In the genomic region with DNA sequence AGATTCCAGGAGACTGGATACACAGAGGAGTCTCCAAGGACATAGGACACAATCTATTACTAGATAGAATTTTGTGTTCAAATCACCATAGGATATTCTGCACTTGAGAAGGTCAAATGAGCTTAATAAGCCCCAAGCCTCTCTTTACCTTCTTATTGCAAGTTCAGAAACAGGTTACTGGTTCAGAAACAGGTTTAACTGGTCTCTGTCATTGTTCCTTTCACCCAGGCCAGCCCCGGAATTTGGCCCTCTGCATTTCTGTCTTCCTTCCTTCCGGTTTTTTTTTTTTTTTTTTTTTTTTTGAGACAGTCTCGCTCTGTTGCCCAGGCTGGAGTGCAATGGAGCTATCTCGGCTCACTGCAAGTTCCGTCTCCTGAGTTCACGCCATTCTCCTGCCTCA, we compare ENCODE assay signal across 25 cellular contexts.
"Had no signal": no experiment of that assay in that cellular context is flagged by ENCODE, and none has a peak within 500 bp of the region (broad histone marks: within the 10 kb centered on the region; RNA-seq: fewer than 3 reads in every experiment).

No MANE protein-coding gene starts in this region.

- H3K36me3 Mint-ChIP-seq: neural progenitor cell had no signal

- DNase-seq: cortex of kidney; effector memory CD8-positive, alpha-beta T cell; foreskin fibroblast; gastrocnemius medialis; head of caudate nucleus; left cardiac atrium; left lung; mesendoderm; midbrain; naive thymus-derived CD4-positive, alpha-beta T cell; stimulated activated CD4-positive, alpha-beta T cell treated with anti-CD3 and anti-CD28 coated beads, Interleukin-12 subunit alpha, Interleukin-12 subunit beta, amount 100 ng/mL, for 4 hours; stimulated activated CD4-positive, alpha-beta T cell treated with anti-CD3 and anti-CD28 coated beads, Interleukin-1b, Interleukin-23, amount 100 ng/mL, for 48 hours; stimulated activated CD4-positive, alpha-beta T cell treated with anti-CD3 and anti-CD28 coated beads, Interleukin-4, amount 100 ng/mL, for 1 hour; stimulated activated CD8-positive, alpha-beta memory T cell treated with anti-CD3 and anti-CD28 coated beads, Interleukin-4, amount 100 ng/mL, for 48 hours; stimulated activated naive CD4-positive, alpha-beta T cell; stimulated activated naive CD8-positive, alpha-beta T cell treated with anti-CD3 and anti-CD28 coated beads, Interleukin-15, amount 100 ng/mL, for 72 hours; transverse colon had no signal

- H3K27me3 ChIP-seq: gastrocnemius medialis, left lung, neural progenitor cell, right atrium auricular region, suprapubic skin, transverse colon had no signal

- H3K27ac ChIP-seq: gastrocnemius medialis, left lung, neural progenitor cell, prostate gland, right atrium auricular region, suprapubic skin, transverse colon had no signal

- H3K4me2 ChIP-seq: neural progenitor cell, smooth muscle cell had no signal

- H3K9me3 Mint-ChIP-seq: effector memory CD8-positive, alpha-beta T cell had no signal

- H3K4me1 Mint-ChIP-seq: naive thymus-derived CD4-positive, alpha-beta T cell; neural progenitor cell; stimulated activated naive CD8-positive, alpha-beta T cell treated with anti-CD3 and anti-CD28 coated beads, Interleukin-15, amount 100 ng/mL, for 72 hours had no signal

- H3K27ac Mint-ChIP-seq: effector memory CD8-positive, alpha-beta T cell; naive thymus-derived CD4-positive, alpha-beta T cell; nephron; neural progenitor cell; stimulated activated naive CD8-positive, alpha-beta T cell treated with anti-CD3 and anti-CD28 coated beads, Interleukin-15, amount 100 ng/mL, for 72 hours had no signal

- H3K4me3 Mint-ChIP-seq: effector memory CD8-positive, alpha-beta T cell; naive thymus-derived CD4-positive, alpha-beta T cell; nephron; neural progenitor cell; stimulated activated naive CD8-positive, alpha-beta T cell treated with anti-CD3 and anti-CD28 coated beads, Interleukin-15, amount 100 ng/mL, for 72 hours had no signal

- H3K4me3 ChIP-seq: gastrocnemius medialis, left lung, neural progenitor cell, prostate gland, right atrium auricular region, smooth muscle cell, suprapubic skin, transverse colon had no signal

- H2AFZ ChIP-seq: neural progenitor cell had no signal

- H3K9me3 ChIP-seq: gastrocnemius medialis, prostate gland, right atrium auricular region, suprapubic skin, transverse colon had no signal

- H3K4me1 ChIP-seq: gastrocnemius medialis, left lung, neural progenitor cell, prostate gland, right atrium auricular region, suprapubic skin, transverse colon had no signal

- H3K27me3 Mint-ChIP-seq: effector memory CD8-positive, alpha-beta T cell; stimulated activated naive CD8-positive, alpha-beta T cell treated with anti-CD3 and anti-CD28 coated beads, Interleukin-15, amount 100 ng/mL, for 72 hours had no signal

- H3K36me3 ChIP-seq: gastrocnemius medialis, left lung, neural progenitor cell, prostate gland, right atrium auricular region, suprapubic skin, transverse colon had no signal

- ATAC-seq: effector memory CD8-positive, alpha-beta T cell; gastrocnemius medialis; left cardiac atrium; left lung; naive thymus-derived CD4-positive, alpha-beta T cell; sciatic nerve; stimulated activated naive CD8-positive, alpha-beta T cell treated with anti-CD3 and anti-CD28 coated beads, Interleukin-15, amount 100 ng/mL, for 72 hours had no signal

- H3K9ac ChIP-seq: neural progenitor cell had no signal

- FAIRE-seq: endometrium had no signal
